9 cellular contexts compared by ENCODE assay signal in genomic region chr5:150516011-150516410, GRCh38. TPM values are rescaled to one million over a fixed set of nuclear protein-coding genes. Genes with fewer than 3 reads are reported as not detected.
DNase-seq lines count a peak whose midpoint lies in the region; ATAC-seq and TF ChIP-seq lines count a peak whose summit lies in the region.
"Had no signal": no experiment of that assay in that cellular context is flagged by ENCODE, and none has a peak within 500 bp of the region (broad histone marks: within the 10 kb centered on the region; RNA-seq: fewer than 3 reads in every experiment).

No MANE protein-coding gene starts in this region.

- no peaks in the 10 kb centered on the region for H3K9me3 Mint-ChIP-seq in activated T-cell treated with anti-CD3 and anti-CD28 coated beads, Interleukin-2, amount 50 U/mL, for 72 hours
- H3K9me3 Mint-ChIP-seq in activated CD4-positive, alpha-beta memory T cell treated with anti-CD3 and anti-CD28 coated beads for 36 hours: no peaks in the 10 kb centered on the region

- no peak overlapping the region for H3K27ac Mint-ChIP-seq in activated T-cell treated with anti-CD3 and anti-CD28 coated beads, Interleukin-2, amount 50 U/mL, for 72 hours
- H3K27ac Mint-ChIP-seq in activated CD4-positive, alpha-beta memory T cell treated with anti-CD3 and anti-CD28 coated beads for 36 hours: no peak overlapping the region

- H3K4me2 ChIP-seq in neural cell (ENCODE audit: low read length): no peak overlapping the region

- H2AFZ ChIP-seq in neural cell (ENCODE audit: low read depth, low read length): no peak overlapping the region

- H3K4me3 Mint-ChIP-seq in activated T-cell treated with anti-CD3 and anti-CD28 coated beads, Interleukin-2, amount 50 U/mL, for 72 hours: no peak overlapping the region
- H3K4me3 Mint-ChIP-seq in activated CD4-positive, alpha-beta memory T cell treated with anti-CD3 and anti-CD28 coated beads for 36 hours: no peak overlapping the region

- TF ChIP-seq POLR2A in Peyer's patch (IDR thresholded peaks at IDR 0.05): no peak

- no peak for ATAC-seq in activated T-cell treated with anti-CD3 and anti-CD28 coated beads, Interleukin-2, amount 50 U/mL, for 72 hours (replicated peaks in 1 of 2)
- no peak for ATAC-seq in HG03025 (IDR thresholded peaks at IDR 0.05; ENCODE audit: low FRiP score, unreplicated experiment)

- H3K4me1 Mint-ChIP-seq in activated T-cell treated with anti-CD3 and anti-CD28 coated beads, Interleukin-2, amount 50 U/mL, for 72 hours (ENCODE audit: low read depth): no peaks in the 10 kb centered on the region
- H3K4me1 Mint-ChIP-seq in activated CD4-positive, alpha-beta memory T cell treated with anti-CD3 and anti-CD28 coated beads for 36 hours (ENCODE audit: low read depth): no peaks in the 10 kb centered on the region

- H3K36me3 Mint-ChIP-seq in activated T-cell treated with anti-CD3 and anti-CD28 coated beads, Interleukin-2, amount 50 U/mL, for 72 hours (ENCODE audit: insufficient read depth in 2 of 2): no peaks in the 10 kb centered on the region
- H3K36me3 Mint-ChIP-seq in activated CD4-positive, alpha-beta memory T cell treated with anti-CD3 and anti-CD28 coated beads for 36 hours: no peaks in the 10 kb centered on the region

- H3K9me2 ChIP-seq in neural cell (ENCODE audit: insufficient read depth, low read length): no peaks in the 10 kb centered on the region

- no peak for TF ChIP-seq EP300 in neural cell (conservative IDR thresholded peaks at IDR 0.05; ENCODE audit: poor library complexity, severe bottlenecking)

- H4K20me1 ChIP-seq in neural cell (ENCODE audit: insufficient read depth): no peaks in the 10 kb centered on the region

- no peak for TF ChIP-seq RAD21 in neural cell (conservative IDR thresholded peaks at IDR 0.05)

- no peak overlapping the region for H3K4me3 ChIP-seq in AG04450 (ENCODE audit: low read depth, low read length)
- H3K4me3 ChIP-seq in Peyer's patch: no peak overlapping the region
- no peak overlapping the region for H3K4me3 ChIP-seq in fibroblast of mammary gland (ENCODE audit: control insufficient read depth, low read depth, low read length)
- H3K4me3 ChIP-seq in neural cell (ENCODE audit: low read length): peak overlapping the region; percentile 34

- CTCF ChIA-PET in AG04450 (lab: Charles Lee): interaction anchor here (0.6 to 6.0 kb wide), 5 partner anchors 8 to 66 kb away, joined by 3 to 28 read pairs (median 4); no protein-coding TSS in a partner anchor
- CTCF ChIA-PET in activated CD4-positive, alpha-beta memory T cell treated with anti-CD3 and anti-CD28 coated beads for 36 hours (lab: Charles Lee): interaction anchor here (1.7 kb wide), 1 partner anchor 28 kb away, joined by 5 read pairs; no protein-coding TSS in a partner anchor

- H3K27ac ChIP-seq in AG04450 (ENCODE audit: low read depth, low read length) (peak overlapping the region; percentile 80), Peyer's patch (peak overlapping the region; percentile 10 to 92 (median 59)), neural cell (ENCODE audit: low read length) (peak overlapping the region; percentile 37)

- DNase-seq in AG04450 (ENCODE audit: low read depth, low spot score): no peak
- DNase-seq in Peyer's patch: no peak
- peak; percentile 69 for DNase-seq in fibroblast of mammary gland (ENCODE audit: low read depth)
- DNase-seq in activated T-cell treated with anti-CD3 and anti-CD28 coated beads, Interleukin-2, amount 50 U/mL, for 72 hours: no peak
- no peak for DNase-seq in cerebellar nuclear complex (lab: John Stamatoyannopoulos, UW)
- no peak for DNase-seq in activated CD4-positive, alpha-beta memory T cell treated with anti-CD3 and anti-CD28 coated beads for 36 hours
- DNase-seq: NCI-H2029 had no signal

- H3K9ac ChIP-seq in neural cell (ENCODE audit: low read length): peak overlapping the region; percentile 39

- H3K36me3 ChIP-seq in Peyer's patch: peaks cover 0 to 12% (median 0%) of the 10 kb centered on the region in 3 donors
- H3K36me3 ChIP-seq in neural cell (ENCODE audit: insufficient read depth, low read length): no peaks in the 10 kb centered on the region

- H3K27me3 ChIP-seq in AG04450 (ENCODE audit: control insufficient read depth, insufficient read depth, low read length) (no peaks in the 10 kb centered on the region), Peyer's patch (no peaks in the 10 kb centered on the region), neural cell (ENCODE audit: insufficient read depth, low read depth, low read length) (no peaks in the 10 kb centered on the region)

- no peaks in the 10 kb centered on the region for H3K27me3 Mint-ChIP-seq in activated T-cell treated with anti-CD3 and anti-CD28 coated beads, Interleukin-2, amount 50 U/mL, for 72 hours (ENCODE audit: low read depth)
- H3K27me3 Mint-ChIP-seq in activated CD4-positive, alpha-beta memory T cell treated with anti-CD3 and anti-CD28 coated beads for 36 hours: no peaks in the 10 kb centered on the region

- no peaks in the 10 kb centered on the region for H3K9me3 ChIP-seq in AG04450 (ENCODE audit: control insufficient read depth, insufficient read depth, low read length)
- no peaks in the 10 kb centered on the region for H3K9me3 ChIP-seq in Peyer's patch
- no peaks in the 10 kb centered on the region for H3K9me3 ChIP-seq in neural cell (ENCODE audit: low read length)

- peaks cover 65% of the 10 kb centered on the region for H3K79me2 ChIP-seq in neural cell (replicated peaks; ENCODE audit: insufficient read depth, low read length)

- H3K4me1 ChIP-seq in Peyer's patch: peaks cover 0 to 69% (median 13%) of the 10 kb centered on the region in 4 donors

- TF ChIP-seq CTCF in AG04450 (IDR thresholded peaks at IDR 0.05; ENCODE audit: low read depth, low read length) (no peak), Peyer's patch (IDR thresholded peaks at IDR 0.05) (no peak), fibroblast of mammary gland (conservative IDR thresholded peaks at IDR 0.05; ENCODE audit: control insufficient read depth, insufficient read depth, low read depth, low read length) (no peak), neural cell (IDR thresholded peaks at IDR 0.05; ENCODE audit: poor library complexity, severe bottlenecking) (no peak)

- H3F3A ChIP-seq in neural cell (ENCODE audit: insufficient read depth, low read length, poor library complexity, severe bottlenecking): no peaks in the 10 kb centered on the region

- intact Hi-C loops in activated CD4-positive, alpha-beta memory T cell treated with anti-CD3 and anti-CD28 coated beads for 36 hours (cut with micrococcal nuclease): no loop called here

- POLR2A ChIA-PET in AG04450 (lab: Yijun Ruan, JAX): interaction anchor here (0.7 to 1.2 kb wide), 3 partner anchors 18 to 43 kb away, joined by 3 to 19 read pairs (median 6); no protein-coding TSS in a partner anchor
- POLR2A ChIA-PET in activated CD4-positive, alpha-beta memory T cell treated with anti-CD3 and anti-CD28 coated beads for 36 hours (lab: Charles Lee): no interaction called here

TF ChIP-seq in neural cell, 6 proteins besides CTCF, POLR2A, EP300 and RAD21:
- TF ChIP-seq REST (IDR thresholded peaks at IDR 0.05; ENCODE audit: borderline replicate concordance) (no peak), POLR2AphosphoS5 (IDR thresholded peaks at IDR 0.05) (peak; percentile 58), EZH2 (IDR thresholded peaks at IDR 0.05; ENCODE audit: borderline replicate concordance, insufficient read depth, low read length, poor library complexity, severe bottlenecking) (no peak), MXI1 (conservative IDR thresholded peaks at IDR 0.05; ENCODE audit: poor library complexity, severe bottlenecking) (no peak), SMC3 (conservative IDR thresholded peaks at IDR 0.05; ENCODE audit: poor library complexity) (no peak)

RNA-seq across cellular contexts. Expression of gene NDST1, which starts 8.1 kb away (rescaled TPM):
- 52.2 and 63.2 TPM in 2 replicates for polyA plus RNA-seq in AG04450 (2011; rRNA removed)
- polyA minus RNA-seq in AG04450 (2011; rRNA and poly(A)+ RNA removed): 69.4 and 93.7 TPM in 2 replicates
- total RNA-seq in Peyer's patch: 100 to 1,000 TPM in 2 of 4 donors, 10 to 100 TPM in 2; 80.9 to 168 (median 118) TPM
- 15.6 and 21.9 TPM in 2 replicates for polyA plus RNA-seq in neural cell
- 48.7 and 50.9 TPM in 2 replicates for polyA minus RNA-seq in neural cell
- 1 to 10 TPM; 3.4 to 3.5 TPM for total RNA-seq in activated T-cell treated with anti-CD3 and anti-CD28 coated beads, Interleukin-2, amount 50 U/mL, for 72 hours
- 1 to 10 TPM; 2.5 to 2.6 TPM for total RNA-seq in activated CD4-positive, alpha-beta memory T cell treated with anti-CD3 and anti-CD28 coated beads for 36 hours

Comparison
In these comparisons a context has a peak if more than half of its experiments do, and no peak if none do; other contexts are left out.
1. RNA of gene NDST1, which starts 8.1 kb away (total RNA-seq): 80.9 to 168 TPM in Peyer's patch; 3.4 to 3.5 TPM in activated T-cell treated with anti-CD3 and anti-CD28 coated beads, Interleukin-2, amount 50 U/mL, for 72 hours and 2.5 to 2.6 TPM in activated CD4-positive, alpha-beta memory T cell treated with anti-CD3 and anti-CD28 coated beads for 36 hours; every median in the first group is over 10 times any median in the second.
2. Peak in every context shown above with its lines, with median percentiles within 50 percentile points of each other: H3K27ac ChIP-seq.